ENCODE assay signal across 1 cellular context in the genomic region with DNA sequence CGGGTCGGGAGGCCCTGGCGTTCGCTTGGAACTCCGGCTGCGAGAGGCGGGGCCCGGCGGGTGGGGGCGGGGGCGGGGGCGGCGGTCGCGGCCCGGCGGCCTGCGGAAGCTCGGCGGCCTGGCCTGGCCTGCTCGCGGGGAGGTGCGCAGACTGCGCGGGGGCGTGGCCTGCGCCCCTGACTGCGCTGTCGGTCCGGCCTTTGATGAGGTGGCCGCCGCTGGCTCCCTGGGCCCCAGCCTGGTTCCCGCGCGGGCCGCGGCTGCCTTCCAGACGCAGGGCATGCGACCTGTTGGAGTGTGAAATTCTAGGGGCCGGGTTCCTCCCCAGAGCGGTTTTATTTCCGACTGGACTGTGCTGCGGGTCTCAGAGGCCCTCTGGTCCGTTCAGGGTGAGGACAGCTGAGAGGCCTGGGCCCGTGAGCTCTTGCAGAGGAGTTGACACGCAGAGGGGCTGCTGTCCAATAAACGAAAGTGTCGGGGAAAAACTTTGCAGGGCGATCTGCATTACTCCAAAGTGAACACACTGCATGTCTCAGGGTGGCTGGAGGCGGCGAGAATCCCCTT.
TF ChIP-seq lines count a peak whose summit lies in the region.

No MANE protein-coding gene starts in this region.

TF ChIP-seq in K562, 482 proteins besides CTCF, POLR2A, EP300 and RAD21 (continued from another document):
- TF ChIP-seq, protein P1, sequence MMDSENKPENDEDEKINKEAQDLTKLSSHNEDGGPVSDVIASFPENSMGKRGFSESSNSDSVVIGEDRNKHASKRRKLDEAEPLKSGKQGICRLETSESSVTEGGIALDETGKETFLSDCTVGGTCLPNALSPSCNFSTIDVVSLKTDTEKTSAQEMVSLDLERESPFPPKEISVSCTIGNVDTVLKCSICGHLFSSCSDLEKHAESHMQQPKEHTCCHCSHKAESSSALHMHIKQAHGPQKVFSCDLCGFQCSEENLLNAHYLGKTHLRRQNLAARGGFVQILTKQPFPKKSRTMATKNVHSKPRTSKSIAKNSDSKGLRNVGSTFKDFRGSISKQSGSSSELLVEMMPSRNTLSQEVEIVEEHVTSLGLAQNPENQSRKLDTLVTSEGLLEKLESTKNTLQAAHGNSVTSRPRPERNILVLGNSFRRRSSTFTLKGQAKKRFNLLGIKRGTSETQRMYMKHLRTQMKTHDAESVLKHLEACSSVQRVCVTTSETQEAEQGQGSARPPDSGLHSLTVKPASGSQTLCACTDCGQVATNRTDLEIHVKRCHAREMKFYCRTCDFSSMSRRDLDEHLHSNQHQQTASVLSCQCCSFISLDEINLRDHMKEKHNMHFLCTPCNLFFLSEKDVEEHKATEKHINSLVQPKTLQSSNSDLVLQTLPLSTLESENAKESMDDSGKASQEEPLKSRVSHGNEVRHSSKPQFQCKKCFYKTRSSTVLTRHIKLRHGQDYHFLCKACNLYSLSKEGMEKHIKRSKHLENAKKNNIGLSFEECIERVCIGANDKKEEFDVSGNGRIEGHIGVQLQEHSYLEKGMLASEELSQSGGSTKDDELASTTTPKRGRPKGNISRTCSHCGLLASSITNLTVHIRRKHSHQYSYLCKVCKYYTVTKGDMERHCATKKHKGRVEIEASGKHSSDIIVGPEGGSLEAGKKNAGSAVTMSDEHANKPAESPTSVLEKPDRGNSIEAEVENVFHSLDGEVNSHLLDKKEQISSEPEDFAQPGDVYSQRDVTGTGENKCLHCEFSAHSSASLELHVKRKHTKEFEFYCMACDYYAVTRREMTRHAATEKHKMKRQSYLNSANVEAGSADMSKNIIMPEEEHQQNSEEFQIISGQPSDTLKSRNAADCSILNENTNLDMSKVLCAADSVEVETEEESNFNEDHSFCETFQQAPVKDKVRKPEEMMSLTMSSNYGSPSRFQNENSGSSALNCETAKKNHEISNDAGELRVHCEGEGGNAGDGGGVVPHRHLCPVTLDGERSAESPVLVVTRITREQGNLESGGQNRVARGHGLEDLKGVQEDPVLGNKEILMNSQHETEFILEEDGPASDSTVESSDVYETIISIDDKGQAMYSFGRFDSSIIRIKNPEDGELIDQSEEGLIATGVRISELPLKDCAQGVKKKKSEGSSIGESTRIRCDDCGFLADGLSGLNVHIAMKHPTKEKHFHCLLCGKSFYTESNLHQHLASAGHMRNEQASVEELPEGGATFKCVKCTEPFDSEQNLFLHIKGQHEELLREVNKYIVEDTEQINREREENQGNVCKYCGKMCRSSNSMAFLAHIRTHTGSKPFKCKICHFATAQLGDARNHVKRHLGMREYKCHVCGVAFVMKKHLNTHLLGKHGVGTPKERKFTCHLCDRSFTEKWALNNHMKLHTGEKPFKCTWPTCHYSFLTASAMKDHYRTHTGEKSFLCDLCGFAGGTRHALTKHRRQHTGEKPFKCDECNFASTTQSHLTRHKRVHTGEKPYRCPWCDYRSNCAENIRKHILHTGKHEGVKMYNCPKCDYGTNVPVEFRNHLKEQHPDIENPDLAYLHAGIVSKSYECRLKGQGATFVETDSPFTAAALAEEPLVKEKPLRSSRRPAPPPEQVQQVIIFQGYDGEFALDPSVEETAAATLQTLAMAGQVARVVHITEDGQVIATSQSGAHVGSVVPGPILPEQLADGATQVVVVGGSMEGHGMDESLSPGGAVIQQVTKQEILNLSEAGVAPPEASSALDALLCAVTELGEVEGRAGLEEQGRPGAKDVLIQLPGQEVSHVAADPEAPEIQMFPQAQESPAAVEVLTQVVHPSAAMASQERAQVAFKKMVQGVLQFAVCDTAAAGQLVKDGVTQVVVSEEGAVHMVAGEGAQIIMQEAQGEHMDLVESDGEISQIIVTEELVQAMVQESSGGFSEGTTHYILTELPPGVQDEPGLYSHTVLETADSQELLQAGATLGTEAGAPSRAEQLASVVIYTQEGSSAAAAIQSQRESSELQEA (IDR thresholded peaks at IDR 0.05; ENCODE audit: low read depth): no peak
TF ChIP-seq in K562: peak in this region for 54.
